In the genomic region with DNA sequence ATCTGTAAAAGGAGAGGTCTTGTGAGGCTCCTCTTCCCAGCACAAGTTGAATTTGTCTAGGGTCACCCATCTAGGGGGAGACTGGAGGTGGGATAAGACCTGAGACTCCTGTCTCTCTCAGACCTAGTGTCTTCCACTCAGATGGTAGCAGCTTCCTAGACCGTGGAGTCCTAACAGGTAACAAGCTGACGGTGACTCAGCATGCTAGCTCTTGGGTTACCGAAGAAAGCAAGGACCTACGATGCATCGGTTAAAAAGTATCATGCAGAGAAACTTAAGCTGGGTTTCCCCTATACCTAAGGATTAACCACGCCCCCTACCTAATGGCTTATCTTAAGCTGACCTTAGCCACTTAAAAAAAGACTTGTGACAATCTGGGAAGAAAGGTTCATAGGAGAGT, we compare ENCODE assay signal across 29 cellular contexts. TPM values are rescaled to one million over a fixed set of nuclear protein-coding genes. Genes with fewer than 3 reads are reported as not detected.
"Had no signal": no experiment of that assay in that cellular context is flagged by ENCODE, and none has a peak within 500 bp of the region (broad histone marks: within the 10 kb centered on the region; RNA-seq: fewer than 3 reads in every experiment).

No MANE protein-coding gene starts in this region.

- DNase-seq: dermis blood vessel endothelial cell; effector memory CD4-positive, alpha-beta T cell; erythroblast; esophagus squamous epithelium; foreskin melanocyte; glutamatergic neuron; heart right ventricle; hippocampal formation; kidney; mucosa of descending colon; naive B cell; right lobe of liver; small intestine; stimulated activated CD4-positive, alpha-beta T cell treated with anti-CD3 and anti-CD28 coated beads, Interleukin-15, amount 100 ng/mL, for 24 hours; stimulated activated CD4-positive, alpha-beta T cell treated with anti-CD3 and anti-CD28 coated beads, Interleukin-2, amount 100 ng/mL, for 48 hours; stimulated activated naive B cell treated with anti-CD40 and anti-IgM and Interleukin-4, amounts not matched to agents 10 μg/mL and 1 μg/mL and 100 μg/mL, for 72 hours; substantia nigra; testis; tibial artery; upper lobe of left lung had no signal

- ATAC-seq: heart right ventricle; left lobe of liver; mucosa of descending colon; natural killer cell treated with Interleukin-12 subunit alpha and Interleukin-12 subunit beta and Interleukin-15 and Interleukin-18, amount 100 ng/mL, for 72 hours; right lobe of liver; stimulated activated naive B cell treated with anti-CD40 and anti-IgM and Interleukin-4, amounts not matched to agents 10 μg/mL and 1 μg/mL and 100 μg/mL, for 72 hours had no signal

- H3K4me1 ChIP-seq: esophagus squamous epithelium, heart right ventricle, right lobe of liver, upper lobe of left lung had no signal

- H3K9me3 Mint-ChIP-seq: memory B cell; mesothelial cell of epicardium; naive B cell; natural killer cell treated with Interleukin-12 subunit alpha and Interleukin-12 subunit beta and Interleukin-15 and Interleukin-18, amount 100 ng/mL, for 72 hours; neural crest cell had no signal

- H3K4me1 Mint-ChIP-seq: naive B cell; stimulated activated naive B cell treated with anti-CD40 and anti-IgM and Interleukin-4, amounts not matched to agents 10 μg/mL and 1 μg/mL and 100 μg/mL, for 72 hours had no signal

- H3K36me3 Mint-ChIP-seq: memory B cell; naive B cell; natural killer cell treated with Interleukin-12 subunit alpha and Interleukin-12 subunit beta and Interleukin-15 and Interleukin-18, amount 100 ng/mL, for 72 hours had no signal

- H3K9me3 ChIP-seq: esophagus squamous epithelium, heart right ventricle, mucosa of descending colon, right lobe of liver, testis, tibial artery, upper lobe of left lung had no signal

- H3K36me3 ChIP-seq: esophagus squamous epithelium, heart right ventricle, right lobe of liver, tibial artery, upper lobe of left lung had no signal

- H3K9ac ChIP-seq: parathyroid adenoma had no signal

- H3K27ac ChIP-seq: coronary artery, esophagus squamous epithelium, heart right ventricle, parathyroid adenoma, right lobe of liver, testis, tibial artery, upper lobe of left lung had no signal

- H3K27ac Mint-ChIP-seq: memory B cell; mesothelial cell of epicardium; naive B cell; natural killer cell treated with Interleukin-12 subunit alpha and Interleukin-12 subunit beta and Interleukin-15 and Interleukin-18, amount 100 ng/mL, for 72 hours; progenitor cell of endocrine pancreas; stimulated activated naive B cell treated with anti-CD40 and anti-IgM and Interleukin-4, amounts not matched to agents 10 μg/mL and 1 μg/mL and 100 μg/mL, for 72 hours had no signal

- H3K4me3 Mint-ChIP-seq: memory B cell; mesothelial cell of epicardium; naive B cell; natural killer cell treated with Interleukin-12 subunit alpha and Interleukin-12 subunit beta and Interleukin-15 and Interleukin-18, amount 100 ng/mL, for 72 hours; stimulated activated naive B cell treated with anti-CD40 and anti-IgM and Interleukin-4, amounts not matched to agents 10 μg/mL and 1 μg/mL and 100 μg/mL, for 72 hours had no signal

- H3K27me3 ChIP-seq: right lobe of liver, testis, tibial artery, upper lobe of left lung had no signal

- H3K4me3 ChIP-seq: coronary artery, esophagus squamous epithelium, heart right ventricle, lung, mucosa of descending colon, right lobe of liver, testis, tibial artery, upper lobe of left lung had no signal

- H3K27me3 Mint-ChIP-seq: memory B cell, progenitor cell of endocrine pancreas had no signal

- H2AFZ ChIP-seq: parathyroid adenoma had no signal

RNA-seq across cellular contexts. Expression of a gene that starts 7.6 kb away (rescaled TPM):
- total RNA-seq: dermis blood vessel endothelial cell had no signal
